10 cellular contexts compared by ENCODE assay signal in the genomic region with DNA sequence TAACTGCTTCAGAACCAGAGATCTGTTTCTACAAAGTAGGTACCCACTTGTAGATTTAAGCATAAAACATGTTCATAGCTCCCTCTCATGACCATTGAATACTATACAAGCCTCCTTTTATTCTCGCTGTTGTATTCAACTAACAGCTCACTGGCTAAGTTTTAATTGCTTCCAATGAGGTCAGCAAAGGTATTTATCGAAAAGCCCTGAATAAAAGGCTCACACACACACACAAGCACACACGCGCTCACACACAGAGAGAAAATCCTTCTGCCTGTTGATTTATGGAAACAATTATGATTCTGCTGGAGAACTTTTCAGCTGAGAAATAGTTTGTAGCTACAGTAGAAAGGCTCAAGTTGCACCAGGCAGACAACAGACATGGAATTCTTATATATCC. TPM values are rescaled to one million over a fixed set of nuclear protein-coding genes. Genes with fewer than 3 reads are reported as not detected.
DNase-seq lines count a peak whose midpoint lies in the region; ATAC-seq and TF ChIP-seq lines count a peak whose summit lies in the region.
"Had no signal": no experiment of that assay in that cellular context is flagged by ENCODE, and none has a peak within 500 bp of the region (broad histone marks: within the 10 kb centered on the region; RNA-seq: fewer than 3 reads in every experiment).

A gene with protein sequence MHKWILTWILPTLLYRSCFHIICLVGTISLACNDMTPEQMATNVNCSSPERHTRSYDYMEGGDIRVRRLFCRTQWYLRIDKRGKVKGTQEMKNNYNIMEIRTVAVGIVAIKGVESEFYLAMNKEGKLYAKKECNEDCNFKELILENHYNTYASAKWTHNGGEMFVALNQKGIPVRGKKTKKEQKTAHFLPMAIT (plus strand): TSS at position 222 of the 400 bp plus-strand sequence. CDS start 1,056 bp downstream, outside the sequence.

- TF ChIP-seq CTCF in mucosa of descending colon (IDR thresholded peaks at IDR 0.05), result no peak

- peaks cover 4% of the 10 kb centered on the region for H3K4me1 Mint-ChIP-seq in activated CD4-positive, alpha-beta T cell treated with anti-CD3 and anti-CD28 coated beads, Interleukin-2, amount 10 ng/mL, durations not matched to agents 24 days and 14 days

- H3K9me3 ChIP-seq in mucosa of descending colon, result no peaks in the 10 kb centered on the region

- intact Hi-C loops in activated CD4-positive, alpha-beta T cell treated with anti-CD3 and anti-CD28 coated beads, Interleukin-2, amount 10 ng/mL, durations not matched to agents 24 days and 14 days (cut with micrococcal nuclease), result loop anchor here (10.0 kb wide), 1 partner anchor 722 kb away; no protein-coding TSS in a partner anchor
- intact Hi-C loops in mucosa of descending colon (cut with DNase I, micrococcal nuclease), result loop anchor here (5.0 to 10.0 kb wide), 3 partner anchors 178 to 558 kb away; no protein-coding TSS in a partner anchor

- H3K4me3 ChIP-seq in mucosa of descending colon, result no peak within 1 kb of the TSS

- peaks cover 7% of the 10 kb centered on the region for H3K27me3 Mint-ChIP-seq in activated CD4-positive, alpha-beta T cell treated with anti-CD3 and anti-CD28 coated beads, Interleukin-2, amount 10 ng/mL, durations not matched to agents 24 days and 14 days

- H3K36me3 ChIP-seq in mucosa of descending colon (ENCODE audit: low read depth), result no peaks in the 10 kb centered on the region

- H3K4me1 ChIP-seq in mucosa of descending colon (ENCODE audit: low read depth), result no peaks in the 10 kb centered on the region

- H3K27ac Mint-ChIP-seq in activated CD4-positive, alpha-beta T cell treated with anti-CD3 and anti-CD28 coated beads, Interleukin-2, amount 10 ng/mL, durations not matched to agents 24 days and 14 days, result no peak within 1 kb of the TSS

- ATAC-seq in mucosa of descending colon (peak; percentile 32), HG03196 (IDR thresholded peaks at IDR 0.05; ENCODE audit: unreplicated experiment) (no peak), GM21576 (IDR thresholded peaks at IDR 0.05; ENCODE audit: unreplicated experiment) (no peak)

- no peaks in the 10 kb centered on the region for H3K9me3 Mint-ChIP-seq in activated CD4-positive, alpha-beta T cell treated with anti-CD3 and anti-CD28 coated beads, Interleukin-2, amount 10 ng/mL, durations not matched to agents 24 days and 14 days

- H3K4me3 Mint-ChIP-seq in activated CD4-positive, alpha-beta T cell treated with anti-CD3 and anti-CD28 coated beads, Interleukin-2, amount 10 ng/mL, durations not matched to agents 24 days and 14 days, result peak within 1 kb of the TSS; percentile 2

- H3K36me3 Mint-ChIP-seq in activated CD4-positive, alpha-beta T cell treated with anti-CD3 and anti-CD28 coated beads, Interleukin-2, amount 10 ng/mL, durations not matched to agents 24 days and 14 days (ENCODE audit: low read depth), result no peaks in the 10 kb centered on the region

- no peak for DNase-seq in activated CD4-positive, alpha-beta T cell treated with anti-CD3 and anti-CD28 coated beads, Interleukin-2, amount 10 ng/mL, durations not matched to agents 24 days and 14 days
- DNase-seq in activated CD4-positive, alpha-beta T cell treated with anti-CD3 and anti-CD28 coated beads for 48 hours, result no peak
- DNase-seq in dedifferentiated amniotic fluid mesenchymal stem cell (ENCODE audit: extremely low spot score) (peak; percentile 60), mucosa of descending colon (no peak), ureter (ENCODE audit: low spot score) (no peak), SW 1271 (lab: John Stamatoyannopoulos, UW) (no peak)
- DNase-seq: activated T-cell treated with anti-CD3 and anti-CD28 coated beads for 4 hours, NCI-H2029 had no signal

RNA-seq across cellular contexts. Expression of the gene that starts here (rescaled TPM):
- not detected in 2 replicates for total RNA-seq in activated CD4-positive, alpha-beta T cell treated with anti-CD3 and anti-CD28 coated beads, Interleukin-2, amount 10 ng/mL, durations not matched to agents 24 days and 14 days
- 10 to 100 TPM in 2 of 3 donors, 1 to 10 TPM in 1; 2.6 to 46.7 (median 13.4) TPM for total RNA-seq in mucosa of descending colon
- total RNA-seq in ureter, result 48.3 TPM
